ENCODE assay signal across 20 cellular contexts in the genomic region with DNA sequence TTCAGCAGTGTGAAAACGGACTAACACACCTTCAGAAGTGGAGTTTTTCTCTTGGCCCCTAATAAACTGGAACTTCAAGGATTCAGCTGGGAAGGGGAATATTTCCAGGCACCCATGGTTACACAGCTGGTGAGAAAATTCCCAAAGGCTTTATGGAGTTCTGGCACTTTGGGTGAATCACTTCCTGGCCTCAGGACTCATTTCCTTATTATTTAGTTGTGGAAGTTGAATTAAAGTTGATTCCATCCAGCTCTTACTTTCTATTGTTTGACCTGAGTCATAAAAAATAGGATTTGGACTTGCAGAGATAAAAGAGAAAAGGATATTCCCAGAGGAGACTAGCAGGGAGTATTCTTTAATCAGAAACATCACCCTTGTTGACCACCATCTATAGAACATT.
"Had no signal": no experiment of that assay in that cellular context is flagged by ENCODE, and none has a peak within 500 bp of the region (broad histone marks: within the 10 kb centered on the region; RNA-seq: fewer than 3 reads in every experiment).

No MANE protein-coding gene starts in this region.

- H3K4me1 ChIP-seq: heart right ventricle, lower lobe of right lung, spleen, upper lobe of left lung had no signal

- H3K9me3 Mint-ChIP-seq: activated naive CD4-positive, alpha-beta T cell treated with anti-CD3 and anti-CD28 coated beads, Interleukin-2, amount 50 U/mL, for 24 hours had no signal

- H3K9me3 ChIP-seq: lower lobe of right lung, upper lobe of left lung had no signal

- H3K27me3 Mint-ChIP-seq: activated naive CD4-positive, alpha-beta T cell treated with anti-CD3 and anti-CD28 coated beads, Interleukin-2, amount 50 U/mL, for 24 hours; dendritic cell treated with granulocyte-macrophage colony-stimulating factor and Interleukin-4, amounts not matched to agents 40 ng/mL and 50 ng/mL, for 4 days; naive thymus-derived CD4-positive, alpha-beta T cell had no signal

- H3K4me1 Mint-ChIP-seq: brain, neural crest cell had no signal

- H3K36me3 Mint-ChIP-seq: activated naive CD4-positive, alpha-beta T cell treated with anti-CD3 and anti-CD28 coated beads, Interleukin-2, amount 50 U/mL, for 24 hours; brain had no signal

- H3K36me3 ChIP-seq: heart right ventricle, lower lobe of right lung, spleen, upper lobe of left lung had no signal

- H3K27me3 ChIP-seq: spleen, upper lobe of left lung had no signal

- H3K4me3 Mint-ChIP-seq: activated naive CD4-positive, alpha-beta T cell treated with anti-CD3 and anti-CD28 coated beads, Interleukin-2, amount 50 U/mL, for 24 hours; brain; dendritic cell treated with granulocyte-macrophage colony-stimulating factor and Interleukin-4, amounts not matched to agents 40 ng/mL and 50 ng/mL, for 4 days; naive thymus-derived CD4-positive, alpha-beta T cell; neural crest cell; WTC11 had no signal

- H3K27ac Mint-ChIP-seq: activated naive CD4-positive, alpha-beta T cell treated with anti-CD3 and anti-CD28 coated beads, Interleukin-2, amount 50 U/mL, for 24 hours; brain; dendritic cell treated with granulocyte-macrophage colony-stimulating factor and Interleukin-4, amounts not matched to agents 40 ng/mL and 50 ng/mL, for 4 days; naive thymus-derived CD4-positive, alpha-beta T cell; WTC11 had no signal

- FAIRE-seq: kidney had no signal

- H3K4me3 ChIP-seq: heart right ventricle, lower lobe of right lung, spleen, upper lobe of left lung had no signal

- DNase-seq: activated gamma-delta T cell treated with Interleukin-2 at 50 U/mL for 16 hours; activated T-cell treated with anti-CD3 and anti-CD28 coated beads, Interleukin-2, amount 50 U/mL, for 1 hour; anterior cingulate cortex; caudate nucleus; effector memory CD4-positive, alpha-beta T cell; heart right ventricle; kidney; lower lobe of right lung; naive thymus-derived CD4-positive, alpha-beta T cell; posterior cingulate gyrus; spleen; stimulated activated CD4-positive, alpha-beta T cell treated with anti-CD3 and anti-CD28 coated beads, Interleukin-4, amount 100 ng/mL, for 24 hours; stimulated activated naive CD8-positive, alpha-beta T cell treated with anti-CD3 and anti-CD28 coated beads, Interleukin-15, Interleukin-2, amounts not matched to agents 100 U/mL and 50 U/mL, for 24 hours; T1000; upper lobe of left lung had no signal

- H3K27ac ChIP-seq: heart right ventricle, lower lobe of right lung, spleen, upper lobe of left lung had no signal
